ENCODE assay signal across 22 cellular contexts in the genomic region with DNA sequence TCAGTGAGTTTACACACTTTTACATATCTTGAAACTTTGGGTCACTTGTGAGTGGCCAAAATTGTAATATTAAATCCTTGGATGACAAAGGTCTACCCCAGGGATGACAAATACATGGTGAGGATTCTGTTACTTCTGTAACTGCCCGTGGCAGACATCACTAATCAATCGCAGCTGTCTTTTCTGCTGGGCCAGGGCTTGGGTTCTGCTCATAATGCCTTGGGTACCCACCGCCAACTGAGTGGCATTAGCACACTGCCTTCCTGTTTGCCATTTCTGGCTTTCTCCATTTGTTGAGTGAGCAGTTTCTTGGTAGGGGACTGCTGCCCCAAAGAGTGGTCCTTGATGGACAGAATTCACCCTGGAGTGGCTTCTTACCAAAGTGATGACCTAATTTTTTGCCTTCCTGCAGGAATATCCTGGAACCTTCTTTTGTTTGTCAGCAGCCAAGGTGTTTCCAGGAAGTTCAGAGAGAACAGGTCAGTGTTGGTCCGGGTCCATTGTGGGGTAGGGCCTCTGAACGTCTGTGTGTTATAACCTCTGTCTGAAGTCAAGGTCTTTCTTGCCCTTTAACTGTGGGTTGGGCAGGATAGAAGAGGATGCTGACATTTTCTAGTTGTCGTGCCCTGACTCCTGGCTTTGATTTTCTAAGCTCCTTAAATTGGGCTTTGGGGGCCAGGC. TPM values are rescaled to one million over a fixed set of nuclear protein-coding genes. Genes with fewer than 3 reads are reported as not detected.
DNase-seq lines count a peak whose midpoint lies in the region; ATAC-seq and TF ChIP-seq lines count a peak whose summit lies in the region.
"Had no signal": no experiment of that assay in that cellular context is flagged by ENCODE, and none has a peak within 500 bp of the region (broad histone marks: within the 10 kb centered on the region; RNA-seq: fewer than 3 reads in every experiment).

No MANE protein-coding gene starts in this region.

- no peaks in the 10 kb centered on the region for H3K9me3 Mint-ChIP-seq in nephron
- H3K9me3 Mint-ChIP-seq: activated CD4-positive, alpha-beta T cell treated with anti-CD3 and anti-CD28 coated beads, Interleukin-2, amount 10 ng/mL, durations not matched to agents 24 days and 14 days; activated naive CD4-positive, alpha-beta T cell treated with anti-CD3 and anti-CD28 coated beads for 36 hours; neural progenitor cell; type B pancreatic cell had no signal

- TF ChIP-seq POLR2A in heart left ventricle (IDR thresholded peaks at IDR 0.05) = no peak
- no peak for TF ChIP-seq POLR2A in uterus (IDR thresholded peaks at IDR 0.05)

- H3K4me1 ChIP-seq in heart left ventricle = peaks cover 3 to 93% (median 67%) of the 10 kb centered on the region in 12 donors
- peaks cover 38% of the 10 kb centered on the region for H3K4me1 ChIP-seq in right cardiac atrium (ENCODE audit: control insufficient read depth, insufficient read depth, low read length)
- H3K4me1 ChIP-seq in uterus = peaks cover 0 to 4% of the 10 kb centered on the region in 2 donors

- intact Hi-C loops in heart left ventricle (cut with DNase I) = loop anchor here in 5 of 10 donors (2.0 to 5.0 kb wide), 2 partner anchors 34 to 37 kb away; no protein-coding TSS in a partner anchor
- intact Hi-C loops in left cardiac atrium (cut with DNase I) = no loop called here
- intact Hi-C loops in right cardiac atrium (cut with DNase I) = no loop called here
- intact Hi-C loops in uterus (cut with DNase I; ENCODE audit: low total_unique reads) = no loop called here

- H3K27ac ChIP-seq in heart left ventricle (peak overlapping the region; percentile 33 to 88 (median 78)), right cardiac atrium (ENCODE audit: low read length) (peak overlapping the region; percentile 14), uterus (peak overlapping the region; percentile 58 to 69), substantia nigra (ENCODE audit: low read depth, low read length, poor library complexity, severe bottlenecking) (no peak overlapping the region)
- H3K27ac ChIP-seq: Peyer's patch had no signal

- H3K27me3 Mint-ChIP-seq in nephron (ENCODE audit: low read depth) = peaks cover 4% of the 10 kb centered on the region
- H3K27me3 Mint-ChIP-seq: type B pancreatic cell had no signal

- no peaks in the 10 kb centered on the region for H3K9me3 ChIP-seq in heart left ventricle
- H3K9me3 ChIP-seq in right cardiac atrium (ENCODE audit: control insufficient read depth, low read length) = no peaks in the 10 kb centered on the region
- H3K9me3 ChIP-seq in uterus = no peaks in the 10 kb centered on the region
- H3K9me3 ChIP-seq: body of pancreas, Peyer's patch, sigmoid colon had no signal

- H3K4me1 Mint-ChIP-seq in nephron = peaks cover 70% of the 10 kb centered on the region
- H3K4me1 Mint-ChIP-seq: activated CD4-positive, alpha-beta T cell treated with anti-CD3 and anti-CD28 coated beads, Interleukin-2, amount 10 ng/mL, durations not matched to agents 24 days and 14 days; CD14-positive monocyte had no signal

- peak overlapping the region; percentile 81 to 95 (median 84) for H3K27ac Mint-ChIP-seq in nephron
- H3K27ac Mint-ChIP-seq: activated CD4-positive, alpha-beta T cell treated with anti-CD3 and anti-CD28 coated beads, Interleukin-2, amount 10 ng/mL, durations not matched to agents 24 days and 14 days; activated naive CD4-positive, alpha-beta T cell treated with anti-CD3 and anti-CD28 coated beads for 36 hours; CD14-positive monocyte; neural progenitor cell; type B pancreatic cell had no signal

- DNase-seq in heart left ventricle (peak in 1 of 5 donors; percentile 2), left cardiac atrium (no peak), right cardiac atrium (no peak), uterus (no peak), substantia nigra (lab: John Stamatoyannopoulos, UW) (no peak), H4 (ENCODE audit: low spot score) (no peak), NCI-H774 (lab: John Stamatoyannopoulos, UW) (no peak)
- DNase-seq: activated CD4-positive, alpha-beta T cell treated with anti-CD3 and anti-CD28 coated beads, Interleukin-2, amount 10 ng/mL, durations not matched to agents 24 days and 14 days; activated naive CD4-positive, alpha-beta T cell treated with anti-CD3 and anti-CD28 coated beads for 36 hours; body of pancreas; DMS153; dorsolateral prefrontal cortex; hypothalamus; KG1; NCI-H1105 treated with DMSO at 0.1 percent for 48 hours; NCI-H2171; Peyer's patch; sigmoid colon had no signal

- H3K4me3 Mint-ChIP-seq in nephron = peak overlapping the region in 1 of 3 experiments; percentile 27
- H3K4me3 Mint-ChIP-seq: activated CD4-positive, alpha-beta T cell treated with anti-CD3 and anti-CD28 coated beads, Interleukin-2, amount 10 ng/mL, durations not matched to agents 24 days and 14 days; activated naive CD4-positive, alpha-beta T cell treated with anti-CD3 and anti-CD28 coated beads for 36 hours; CD14-positive monocyte; neural progenitor cell; type B pancreatic cell had no signal

- H3K27me3 ChIP-seq in heart left ventricle (peaks cover 0 to 2% (median 0%) of the 10 kb centered on the region in 9 donors), right cardiac atrium (ENCODE audit: control insufficient read depth, insufficient read depth) (no peaks in the 10 kb centered on the region), uterus (no peaks in the 10 kb centered on the region)
- H3K27me3 ChIP-seq: body of pancreas, dorsolateral prefrontal cortex, Peyer's patch, sigmoid colon had no signal

- H3K36me3 ChIP-seq in heart left ventricle (peaks cover 0 to 10% (median 0%) of the 10 kb centered on the region in 9 donors), uterus (no peaks in the 10 kb centered on the region)
- H3K36me3 ChIP-seq: neural progenitor cell, Peyer's patch had no signal

- H3K4me3 ChIP-seq in heart left ventricle (peak overlapping the region in 1 of 12 donors; percentile 7), right cardiac atrium (ENCODE audit: low read length) (no peak overlapping the region), uterus (no peak overlapping the region)
- H3K4me3 ChIP-seq: body of pancreas, dorsolateral prefrontal cortex, neural progenitor cell, Peyer's patch, sigmoid colon had no signal

- TF ChIP-seq CTCF in heart left ventricle (IDR thresholded peaks at IDR 0.05) (no peak), nephron (IDR thresholded peaks at IDR 0.05; ENCODE audit: unreplicated experiment in 3 of 3) (no peak), uterus (IDR thresholded peaks at IDR 0.05) (no peak)

- H3K36me3 Mint-ChIP-seq in nephron (ENCODE audit: low read depth) = peaks cover 28% of the 10 kb centered on the region

- 58 to 66% (median 61%) methylated on average over 6 of the region's 6 CpGs for WGBS in heart left ventricle, 4 donors
- 67% methylated on average over 6 of the region's 6 CpGs for WGBS in right cardiac atrium

- ATAC-seq in heart left ventricle (peak in 2 of 4 donors; percentile 4 to 45), left cardiac atrium (no peak), right cardiac atrium (no peak)
- ATAC-seq: body of pancreas had no signal

RNA-seq across cellular contexts. Expression of gene TSPAN9, which starts 6.2 kb away (rescaled TPM):
- total RNA-seq in heart left ventricle (100 to 1,000 TPM in 8 of 9 donors, 10 to 100 TPM in 1; 70.0 to 387 (median 158) TPM), left cardiac atrium (100 to 1,000 TPM; 125 to 201 TPM), right cardiac atrium (100 to 1,000 TPM; 151 to 184 (median 172) TPM), uterus (100 to 1,000 TPM in 1 of 4 donors, 10 to 100 TPM in 3; 47.9 to 106 (median 65.1) TPM)
- polyA plus RNA-seq in heart left ventricle (100 to 1,000 TPM; 109 to 120 TPM), right cardiac atrium (121 TPM)
- total RNA-seq in H4 (2014; rRNA removed; shearing (Covaris generic)) = 12.7 and 15.8 TPM in 2 replicates
